ENCODE assay signal across 13 cellular contexts in genomic region chr19:39379865-39380399, GRCh38.
"Had no signal": no experiment of that assay in that cellular context is flagged by ENCODE, and none has a peak within 500 bp of the region (broad histone marks: within the 10 kb centered on the region; RNA-seq: fewer than 3 reads in every experiment).

No MANE protein-coding gene starts in this region.

- H3K4me1 ChIP-seq: pancreas had no signal

- H3K9me3 ChIP-seq: pancreas had no signal

- H3K4me1 Mint-ChIP-seq: activated CD4-positive, alpha-beta T cell treated with anti-CD3 and anti-CD28 coated beads, Interleukin-2, amount 10 ng/mL, durations not matched to agents 7 days and 5 days; activated naive CD8-positive, alpha-beta T cell treated with anti-CD3 and anti-CD28 coated beads, Interleukin-2, amount 10 ng/mL, durations not matched to agents 7 days and 5 days; mesothelial cell of epicardium; neural crest cell had no signal

- H3K27ac Mint-ChIP-seq: activated naive CD8-positive, alpha-beta T cell treated with anti-CD3 and anti-CD28 coated beads, Interleukin-2, amount 10 ng/mL, durations not matched to agents 7 days and 5 days; mesothelial cell of epicardium had no signal

- H3K27me3 ChIP-seq: pancreas had no signal

- ATAC-seq: pancreas had no signal

- H3K27me3 Mint-ChIP-seq: activated CD4-positive, alpha-beta T cell treated with anti-CD3 and anti-CD28 coated beads, Interleukin-2, amount 10 ng/mL, durations not matched to agents 7 days and 5 days; activated naive CD8-positive, alpha-beta T cell treated with anti-CD3 and anti-CD28 coated beads, Interleukin-2, amount 10 ng/mL, durations not matched to agents 7 days and 5 days had no signal

- H3K27ac ChIP-seq: pancreas had no signal

- H3K4me3 ChIP-seq: pancreas had no signal

- H3K4me3 Mint-ChIP-seq: activated CD4-positive, alpha-beta T cell treated with anti-CD3 and anti-CD28 coated beads, Interleukin-2, amount 10 ng/mL, durations not matched to agents 7 days and 5 days; activated naive CD8-positive, alpha-beta T cell treated with anti-CD3 and anti-CD28 coated beads, Interleukin-2, amount 10 ng/mL, durations not matched to agents 7 days and 5 days; mesothelial cell of epicardium; neural crest cell had no signal

- H3K9me3 Mint-ChIP-seq: activated CD4-positive, alpha-beta T cell treated with anti-CD3 and anti-CD28 coated beads, Interleukin-2, amount 10 ng/mL, durations not matched to agents 7 days and 5 days; activated naive CD8-positive, alpha-beta T cell treated with anti-CD3 and anti-CD28 coated beads, Interleukin-2, amount 10 ng/mL, durations not matched to agents 7 days and 5 days; mesothelial cell of epicardium; neural crest cell had no signal

- DNase-seq: activated CD4-positive, alpha-beta T cell treated with anti-CD3 and anti-CD28 coated beads, Interleukin-2, amount 10 ng/mL, durations not matched to agents 7 days and 5 days; activated CD8-positive, alpha-beta memory T cell treated with anti-CD3 and anti-CD28 coated beads for 24 hours; activated naive CD4-positive, alpha-beta T cell; activated naive CD8-positive, alpha-beta T cell treated with anti-CD3 and anti-CD28 coated beads, Interleukin-2, amount 10 ng/mL, durations not matched to agents 7 days and 5 days; foreskin fibroblast; kidney glomerular epithelial cell; pancreas; stimulated activated CD4-positive, alpha-beta T cell treated with anti-CD3 and anti-CD28 coated beads, Interleukin-12 subunit alpha, Interleukin-12 subunit beta, amount 100 ng/mL, for 4 hours; stimulated activated CD4-positive, alpha-beta T cell treated with anti-CD3 and anti-CD28 coated beads, Interleukin-2, amount 100 ng/mL, for 24 hours; T-helper 2 cell; trophoblast cell had no signal
